31 cellular contexts compared by ENCODE assay signal in the genomic region with DNA sequence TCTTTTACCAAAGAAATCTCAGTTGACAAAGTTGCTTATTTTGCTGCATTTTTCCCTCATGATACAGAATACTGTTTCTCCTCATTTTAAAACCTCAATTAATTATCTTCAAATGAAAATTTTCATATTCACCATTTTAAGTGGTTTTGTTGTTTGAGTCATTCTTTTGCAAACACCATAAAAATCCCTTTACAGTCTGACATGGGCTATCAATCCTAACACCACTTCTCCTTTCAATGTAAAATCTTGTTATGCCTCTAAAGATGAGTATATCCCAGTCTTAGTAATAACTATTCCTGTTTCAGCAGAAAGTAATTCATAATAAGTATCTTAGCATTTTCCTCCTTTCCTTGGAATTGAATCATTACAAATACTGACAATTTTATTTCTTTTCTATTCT.
A peak's percentile ranks its signal among the peaks of the same experiment; 100 is the strongest.
DNase-seq lines count a peak whose midpoint lies in the region; ATAC-seq and TF ChIP-seq lines count a peak whose summit lies in the region.
"Had no signal": no experiment of that assay in that cellular context is flagged by ENCODE, and none has a peak within 500 bp of the region (broad histone marks: within the 10 kb centered on the region; RNA-seq: fewer than 3 reads in every experiment).

No MANE protein-coding gene starts in this region.

- peak; percentile 36 for ATAC-seq in HG02588 (IDR thresholded peaks at IDR 0.05; ENCODE audit: unreplicated experiment)
- no peak for ATAC-seq in GM21825 (IDR thresholded peaks at IDR 0.05; ENCODE audit: unreplicated experiment)
- no peak for ATAC-seq in GM18907 (IDR thresholded peaks at IDR 0.05; ENCODE audit: unreplicated experiment)
- ATAC-seq: effector memory CD8-positive, alpha-beta T cell; GM23338; HepG2 had no signal

- peak overlapping the region; percentile 79 for H3K27ac ChIP-seq in OCI-LY3 (ENCODE audit: low read length)
- H3K27ac ChIP-seq: adrenal gland, C4-2B, colonic mucosa, esophagus squamous epithelium, HL-60, left ventricle myocardium inferior, ovary, Peyer's patch, right atrium auricular region had no signal

- H3K4me2 ChIP-seq in OCI-LY3 (ENCODE audit: low read length) = peak overlapping the region; percentile 40
- H3K4me2 ChIP-seq: GM23338 had no signal

- H3K4me3 ChIP-seq in OCI-LY3 (ENCODE audit: low read length) (no peak overlapping the region), fibroblast of mammary gland (ENCODE audit: control insufficient read depth, low read depth, low read length) (no peak overlapping the region)
- H3K4me3 ChIP-seq: adrenal gland, colonic mucosa, esophagus squamous epithelium, GM23338, left ventricle myocardium inferior, ovary, Peyer's patch, right atrium auricular region, uterus had no signal

- peak overlapping the region; percentile 11; the same call in 1 of the 2 replicates for H3K9ac ChIP-seq in OCI-LY3 (ENCODE audit: low read length)

- H2AFZ ChIP-seq in OCI-LY3 (ENCODE audit: low read depth, low read length) = no peak overlapping the region
- H2AFZ ChIP-seq: GM23338 had no signal

- H3K27me3 ChIP-seq in OCI-LY3 (ENCODE audit: low read depth, low read length) = no peaks in the 10 kb centered on the region
- H3K27me3 ChIP-seq: adrenal gland, colonic mucosa, esophagus squamous epithelium, ovary, Peyer's patch, right atrium auricular region, uterus had no signal

- no peaks in the 10 kb centered on the region for H3K79me2 ChIP-seq in OCI-LY3 (ENCODE audit: low read length)

- TF ChIP-seq CTCF in OCI-LY3 (IDR thresholded peaks at IDR 0.05; ENCODE audit: low read depth, low read length) = no peak
- TF ChIP-seq CTCF in fibroblast of mammary gland (conservative IDR thresholded peaks at IDR 0.05; ENCODE audit: control insufficient read depth, insufficient read depth, low read depth, low read length) = no peak

- no peaks in the 10 kb centered on the region for H3K36me3 ChIP-seq in OCI-LY3 (replicated peaks; ENCODE audit: low read depth, low read length)
- H3K36me3 ChIP-seq: adrenal gland, colonic mucosa, esophagus squamous epithelium, left ventricle myocardium inferior, ovary, Peyer's patch, right atrium auricular region, uterus had no signal

- H3K9me3 ChIP-seq in OCI-LY3 (ENCODE audit: insufficient read depth, low read length) = no peaks in the 10 kb centered on the region
- H3K9me3 ChIP-seq: adrenal gland, colonic mucosa, esophagus squamous epithelium, left ventricle myocardium inferior, ovary, Peyer's patch, right atrium auricular region, uterus had no signal

- DNase-seq in EH (ENCODE audit: low read depth) (peak; percentile 13), fibroblast of mammary gland (ENCODE audit: low read depth) (peak; percentile 21), cerebellar nuclear complex (lab: John Stamatoyannopoulos, UW) (no peak), DMS153 treated with DMSO at 0.1 percent for 48 hours (lab: John Stamatoyannopoulos, UW; ENCODE audit: unreplicated experiment) (no peak)
- DNase-seq: activated CD4-positive, alpha-beta T cell treated with anti-CD3 and anti-CD28 coated beads for 4 hours; activated gamma-delta T cell treated with Interleukin-2 at 50 U/mL for 16 hours; activated T-cell treated with anti-CD3 and anti-CD28 coated beads, Interleukin-2, amount 50 U/mL, for 24 hours; adrenal gland; colonic mucosa; effector memory CD8-positive, alpha-beta T cell; esophagus squamous epithelium; left ventricle myocardium inferior; NCI-H1417; NCI-H2081; NCI-H446; ovary; Peyer's patch; SIG-M5; stimulated activated CD4-positive, alpha-beta T cell treated with anti-CD3 and anti-CD28 coated beads, Interleukin-12 subunit alpha, Interleukin-12 subunit beta, amount 100 ng/mL, for 4 hours; stimulated activated CD4-positive, alpha-beta T cell treated with anti-CD3 and anti-CD28 coated beads, Interleukin-4, amount 100 ng/mL, for 24 hours; stimulated activated naive B cell treated with anti-CD40 and anti-IgM and Interleukin-4, amounts not matched to agents 10 μg/mL and 1 μg/mL and 100 μg/mL, for 72 hours; uterus had no signal

- H4K20me1 ChIP-seq in OCI-LY3 (ENCODE audit: insufficient read depth, low read length) = no peaks in the 10 kb centered on the region

- peaks cover 42% of the 10 kb centered on the region for H3K4me1 ChIP-seq in OCI-LY3 (ENCODE audit: low read length)
- H3K4me1 ChIP-seq: adrenal gland, colonic mucosa, esophagus squamous epithelium, left ventricle myocardium inferior, Peyer's patch, right atrium auricular region, uterus had no signal

Comparison
In these comparisons a context has a peak if more than half of its experiments do, and no peak if none do; other contexts are left out.
1. DNase-seq: peak in EH (single experiment) and fibroblast of mammary gland (single experiment); none in cerebellar nuclear complex (0 of 2) and DMS153 treated with DMSO at 0.1 percent for 48 hours (single experiment).